13 cellular contexts compared by ENCODE assay signal in genomic region chr5:141234109-141234508, GRCh38. TPM values are rescaled to one million over a fixed set of nuclear protein-coding genes. Genes with fewer than 3 reads are reported as not detected.
DNase-seq lines count a peak whose midpoint lies in the region; ATAC-seq and TF ChIP-seq lines count a peak whose summit lies in the region.
"Had no signal": no experiment of that assay in that cellular context is flagged by ENCODE, and none has a peak within 500 bp of the region (broad histone marks: within the 10 kb centered on the region; RNA-seq: fewer than 3 reads in every experiment).

No MANE protein-coding gene starts in this region.

- no peaks in the 10 kb centered on the region for H3K4me1 ChIP-seq in skeletal muscle satellite cell (ENCODE audit: control insufficient read depth, insufficient read depth, low read length)
- H3K4me1 ChIP-seq: prostate gland had no signal

- H3K36me3 ChIP-seq in skeletal muscle satellite cell (ENCODE audit: insufficient read depth, low read length): no peaks in the 10 kb centered on the region
- H3K36me3 ChIP-seq: prostate gland had no signal

- peaks cover 4% of the 10 kb centered on the region for H3K27me3 ChIP-seq in skeletal muscle satellite cell (ENCODE audit: control insufficient read depth, insufficient read depth, low read length)

- ATAC-seq in HG02970 (IDR thresholded peaks at IDR 0.05; ENCODE audit: low FRiP score, unreplicated experiment): no peak

- in situ Hi-C loops in GM13976 (cut with MboI; ENCODE audit: low sequenced_read_pairs, unreplicated experiment): no loop called here

- peak; percentile 4 for TF ChIP-seq CTCF in GM13976 (IDR thresholded peaks at IDR 0.05; ENCODE audit: borderline replicate concordance, control extremely low read depth, extremely low read depth, insufficient read depth, missing control alignments)
- peak; percentile 3 for TF ChIP-seq CTCF in epithelial cell of esophagus (IDR thresholded peaks at IDR 0.05; ENCODE audit: insufficient read depth, low read depth, low read length, missing control alignments)

- peaks cover 15% of the 10 kb centered on the region for H3K9me3 ChIP-seq in skeletal muscle satellite cell (replicated peaks; ENCODE audit: low read length)

- no peak overlapping the region for H3K4me3 ChIP-seq in epithelial cell of esophagus (ENCODE audit: low read length)
- peak overlapping the region; percentile 61 for H3K4me3 ChIP-seq in skeletal muscle satellite cell (ENCODE audit: low read length)
- H3K4me3 ChIP-seq: prostate gland had no signal

- DNase-seq in GM13976 (ENCODE audit: low spot score): no peak
- DNase-seq in OCI-M1 (lab: John Stamatoyannopoulos, UW): peak; percentile 8
- peak; percentile 2 for DNase-seq in epithelial cell of esophagus (ENCODE audit: low read depth)
- no peak for DNase-seq in hepatic stellate cell (ENCODE audit: low spot score)
- no peak for DNase-seq in NCI-H2171 (lab: John Stamatoyannopoulos, UW)
- DNase-seq in NCI-H1048 (lab: John Stamatoyannopoulos, UW): no peak
- DNase-seq: activated T-cell treated with anti-CD3 and anti-CD28 coated beads, Interleukin-2, amount 50 U/mL, for 48 hours; islet precursor cell; NCI-H2171 treated with DMSO at 0.1 percent for 48 hours had no signal

- no peak overlapping the region for H3K9ac ChIP-seq in skeletal muscle satellite cell (ENCODE audit: low read depth, low read length)

- H3K4me2 ChIP-seq in skeletal muscle satellite cell (ENCODE audit: low read length): peak overlapping the region; percentile 48

RNA-seq across cellular contexts. Expression of gene PCDHB14, which starts 11.0 kb away (rescaled TPM):
- total RNA-seq in skeletal muscle satellite cell (2012; rRNA removed): 0.25 and 0.44 TPM in 2 replicates
- total RNA-seq: T-helper 2 cell treated with Interferon-gamma antibody and Interleukin-4, amounts not matched to agents 100 ng/mL and 5 ng/mL, for 36 hours had no signal

RNA-seq across cellular contexts. Expression of gene PCDHB15, which starts 11.1 kb away (rescaled TPM):
- total RNA-seq in skeletal muscle satellite cell (2012; rRNA removed): under 0.01 and 0.22 TPM in 2 replicates
- total RNA-seq: T-helper 2 cell treated with Interferon-gamma antibody and Interleukin-4, amounts not matched to agents 100 ng/mL and 5 ng/mL, for 36 hours had no signal

RNA-seq across cellular contexts. Expression of gene PCDHB13, which starts 20.4 kb away (rescaled TPM):
- 0.22 and 0.25 TPM in 2 replicates for total RNA-seq in skeletal muscle satellite cell (2012; rRNA removed)
- total RNA-seq: T-helper 2 cell treated with Interferon-gamma antibody and Interleukin-4, amounts not matched to agents 100 ng/mL and 5 ng/mL, for 36 hours had no signal

RNA-seq across cellular contexts. Expression of gene PCDHB12, which starts 25.6 kb away (rescaled TPM):
- 0.25 TPM in 1 of 2 replicates, not detected in the other for total RNA-seq in skeletal muscle satellite cell (2012; rRNA removed)
- total RNA-seq: T-helper 2 cell treated with Interferon-gamma antibody and Interleukin-4, amounts not matched to agents 100 ng/mL and 5 ng/mL, for 36 hours had no signal

RNA-seq across cellular contexts. Expression of gene PCDHB11, which starts 34.7 kb away (rescaled TPM):
- total RNA-seq in skeletal muscle satellite cell (2012; rRNA removed): 0.44 TPM in 1 of 2 replicates, not detected in the other
- total RNA-seq: T-helper 2 cell treated with Interferon-gamma antibody and Interleukin-4, amounts not matched to agents 100 ng/mL and 5 ng/mL, for 36 hours had no signal

Comparison
In these comparisons a context has a peak if more than half of its experiments do, and no peak if none do; other contexts are left out.
1. DNase-seq: peak in OCI-M1 (single experiment) and epithelial cell of esophagus (single experiment); none in GM13976 (single experiment), hepatic stellate cell (single experiment), NCI-H2171 (single experiment) and NCI-H1048 (single experiment).